ENCODE assay signal across 23 cellular contexts in genomic region chr10:44186150-44186549, GRCh38.
DNase-seq lines count a peak whose midpoint lies in the region; ATAC-seq and TF ChIP-seq lines count a peak whose summit lies in the region.
"Had no signal": no experiment of that assay in that cellular context is flagged by ENCODE, and none has a peak within 500 bp of the region (broad histone marks: within the 10 kb centered on the region; RNA-seq: fewer than 3 reads in every experiment).

No MANE protein-coding gene starts in this region.

- H3K4me3 ChIP-seq in right atrium auricular region (no peak overlapping the region), gastroesophageal sphincter (no peak overlapping the region), uterus (no peak overlapping the region), ascending aorta (no peak overlapping the region)

- DNase-seq in Right ventricle myocardium inferior (ENCODE audit: missing footprints): no peak
- no peak for DNase-seq in right atrium auricular region (ENCODE audit: low spot score)
- DNase-seq in brain pericyte (ENCODE audit: low read depth, low spot score): peak; percentile 73
- peak; percentile 44 to 49 for DNase-seq in uterus
- no peak for DNase-seq in stimulated activated CD4-positive, alpha-beta T cell treated with anti-CD3 and anti-CD28 coated beads, Interleukin-4, amount 100 ng/mL, for 24 hours
- DNase-seq in NCI-H1417 (lab: John Stamatoyannopoulos, UW): no peak
- no peak for DNase-seq in ascending aorta (ENCODE audit: low spot score in 2 of 2)
- DNase-seq: activated B cell treated with CpG ODN at 0.5 μM for 24 hours; activated CD8-positive, alpha-beta T cell treated with anti-CD3 and anti-CD28 coated beads for 36 hours; activated naive CD4-positive, alpha-beta T cell treated with anti-CD3 and anti-CD28 coated beads for 36 hours; activated T-cell treated with anti-CD3 and anti-CD28 coated beads, Interleukin-2, amount 50 U/mL, for 24 hours; anterior cingulate cortex; endodermal cell; foreskin melanocyte; mesendoderm; naive B cell; NCI-H187; NCI-H2227 treated with DMSO at 0.1 percent for 48 hours; NCI-H774; right cardiac atrium; substantia nigra had no signal

- no peak for TF ChIP-seq EP300 in gastroesophageal sphincter (IDR thresholded peaks at IDR 0.05)

- no peak for TF ChIP-seq CTCF in right atrium auricular region (IDR thresholded peaks at IDR 0.05)
- TF ChIP-seq CTCF in gastroesophageal sphincter (IDR thresholded peaks at IDR 0.05): no peak
- no peak for TF ChIP-seq CTCF in uterus (IDR thresholded peaks at IDR 0.05)
- TF ChIP-seq CTCF in ascending aorta (IDR thresholded peaks at IDR 0.05): no peak

- H3K9me3 ChIP-seq in right atrium auricular region (no peaks in the 10 kb centered on the region), gastroesophageal sphincter (no peaks in the 10 kb centered on the region), uterus (no peaks in the 10 kb centered on the region), ascending aorta (no peaks in the 10 kb centered on the region)

- H3K27me3 ChIP-seq in right atrium auricular region (no peaks in the 10 kb centered on the region), gastroesophageal sphincter (no peaks in the 10 kb centered on the region), uterus (no peaks in the 10 kb centered on the region), ascending aorta (no peaks in the 10 kb centered on the region)

- ATAC-seq in Right ventricle myocardium inferior (peak; percentile 67), gastroesophageal sphincter (peak; percentile 78)
- ATAC-seq: activated CD8-positive, alpha-beta T cell treated with anti-CD3 and anti-CD28 coated beads for 36 hours had no signal

- H3K4me1 ChIP-seq in right atrium auricular region: no peaks in the 10 kb centered on the region
- peaks cover 0 to 21% (median 0%) of the 10 kb centered on the region in 3 donors for H3K4me1 ChIP-seq in gastroesophageal sphincter
- no peaks in the 10 kb centered on the region for H3K4me1 ChIP-seq in uterus
- H3K4me1 ChIP-seq in ascending aorta: no peaks in the 10 kb centered on the region

- 20 to 37% methylated on average over 1 to 2 of the region's 2 CpGs for WGBS in gastroesophageal sphincter (ENCODE audit: low coverage in 1 of 2), 2 donors

- H3K36me3 ChIP-seq in right atrium auricular region (no peaks in the 10 kb centered on the region), gastroesophageal sphincter (no peaks in the 10 kb centered on the region), uterus (no peaks in the 10 kb centered on the region), ascending aorta (no peaks in the 10 kb centered on the region)

- intact Hi-C loops in Right ventricle myocardium inferior (cut with DNase I): no loop called here
- intact Hi-C loops in uterus (cut with DNase I; ENCODE audit: low total_unique reads): no loop called here
- intact Hi-C loops in ascending aorta (cut with DNase I): no loop called here

- TF ChIP-seq POLR2A in gastroesophageal sphincter (IDR thresholded peaks at IDR 0.05) (no peak), uterus (IDR thresholded peaks at IDR 0.05) (no peak)

- H3K27ac ChIP-seq in right atrium auricular region (no peak overlapping the region), gastroesophageal sphincter (no peak overlapping the region), uterus (peak overlapping the region in 1 of 2 donors; percentile 30), ascending aorta (no peak overlapping the region)
- H3K27ac ChIP-seq: C4-2B had no signal

Comparison
In these comparisons a context has a peak if more than half of its experiments do, and no peak if none do; other contexts are left out.
1. DNase-seq: peak in brain pericyte (single experiment) and uterus (2 of 2); none in Right ventricle myocardium inferior (single experiment), right atrium auricular region (single experiment), stimulated activated CD4-positive, alpha-beta T cell treated with anti-CD3 and anti-CD28 coated beads, Interleukin-4, amount 100 ng/mL, for 24 hours (single experiment), NCI-H1417 (0 of 3) and ascending aorta (0 of 2).